ENCODE assay signal across 11 cellular contexts in genomic region chr10:19638873-19639233, GRCh38.
DNase-seq lines count a peak whose midpoint lies in the region; ATAC-seq and TF ChIP-seq lines count a peak whose summit lies in the region.
"Had no signal": no experiment of that assay in that cellular context is flagged by ENCODE, and none has a peak within 500 bp of the region (broad histone marks: within the 10 kb centered on the region; RNA-seq: fewer than 3 reads in every experiment).

No MANE protein-coding gene starts in this region.

- no peak overlapping the region for H3K4me3 ChIP-seq in Caco-2 (ENCODE audit: low read depth, low read length)
- peak overlapping the region; percentile 16 for H3K4me3 ChIP-seq in SJSA1
- H3K4me3 ChIP-seq in rectal smooth muscle tissue (ENCODE audit: low read length) = no peak overlapping the region

- ATAC-seq in left cardiac atrium (peak; percentile 41 to 42), HG02840 (IDR thresholded peaks at IDR 0.05; ENCODE audit: low FRiP score, unreplicated experiment) (no peak)
- ATAC-seq: T-helper 17 cell had no signal

- peaks cover 4% of the 10 kb centered on the region; the same call in 1 of the 2 replicates for H3K4me1 ChIP-seq in Caco-2
- peaks cover 9% of the 10 kb centered on the region for H3K4me1 ChIP-seq in SJSA1 (replicated peaks)
- H3K4me1 ChIP-seq in rectal smooth muscle tissue (ENCODE audit: control insufficient read depth, insufficient read depth, low read length) = no peaks in the 10 kb centered on the region

- H3K9me3 ChIP-seq in Caco-2 = no peaks in the 10 kb centered on the region
- no peaks in the 10 kb centered on the region for H3K9me3 ChIP-seq in SJSA1 (replicated peaks)

- intact Hi-C loops in Caco-2 (cut with micrococcal nuclease; ENCODE audit: unreplicated experiment) = loop anchor here (2.0 kb wide), 1 partner anchor 150 kb away; no protein-coding TSS in a partner anchor
- intact Hi-C loops in left cardiac atrium (cut with DNase I) = no loop called here

- CTCF ChIA-PET in Caco-2 (lab: Charles Lee) = no interaction called here

- H3K36me3 Mint-ChIP-seq in Caco-2 (ENCODE audit: insufficient read depth, unreplicated experiment) = no peaks in the 10 kb centered on the region

- POLR2A ChIA-PET in Caco-2 (lab: Charles Lee) = no interaction called here

- no peaks in the 10 kb centered on the region for H3K27me3 Mint-ChIP-seq in Caco-2 (ENCODE audit: insufficient read depth, unreplicated experiment)
- H3K27me3 Mint-ChIP-seq: T-helper 17 cell had no signal

- no peak overlapping the region for H3K9ac ChIP-seq in rectal smooth muscle tissue (ENCODE audit: low read length)

- no peaks in the 10 kb centered on the region for H3K9me3 Mint-ChIP-seq in Caco-2 (ENCODE audit: unreplicated experiment)

- H3K27ac Mint-ChIP-seq in Caco-2 (ENCODE audit: unreplicated experiment) = peak overlapping the region; percentile 62
- H3K27ac Mint-ChIP-seq: activated T-helper 2 cell treated with anti-CD3 and anti-CD28 coated beads, Interferon-gamma antibody, Interleukin-2, Interleukin-4, amounts not matched to agents 10 μg/mL and 5 μg/mL and 100 μg/mL, durations not matched to agents 14 hours and 24 hours and 36 hours; T-helper 17 cell had no signal

- H3K36me3 ChIP-seq in Caco-2 (ENCODE audit: control insufficient read depth, insufficient read depth, low read length) (no peaks in the 10 kb centered on the region), SJSA1 (no peaks in the 10 kb centered on the region), rectal smooth muscle tissue (ENCODE audit: control insufficient read depth, insufficient read depth, low read length) (no peaks in the 10 kb centered on the region)

- DNase-seq in Caco-2 (no peak), SJSA1 (ENCODE audit: low read depth in 1 of 2, low spot score in 2 of 2) (no peak), left cardiac atrium (no peak), CD1c-positive myeloid dendritic cell (ENCODE audit: extremely low spot score) (no peak), anterior cingulate cortex (lab: John Stamatoyannopoulos, UW) (no peak), NCI-H748 (lab: John Stamatoyannopoulos, UW; ENCODE audit: unreplicated experiment) (no peak)
- DNase-seq: effector memory CD4-positive, alpha-beta T cell; T-helper 17 cell had no signal

- no peak for TF ChIP-seq CTCF in Caco-2 (IDR thresholded peaks at IDR 0.05; ENCODE audit: insufficient read depth in 1 of 2, low read depth in 1 of 2, low read length in 1 of 2, severe bottlenecking in 1 of 2, unreplicated experiment in 1 of 2)

- peaks cover 14% of the 10 kb centered on the region for H3K4me1 Mint-ChIP-seq in Caco-2 (ENCODE audit: low read depth, unreplicated experiment)

- H3K4me3 Mint-ChIP-seq in Caco-2 (ENCODE audit: unreplicated experiment) = no peak overlapping the region
- H3K4me3 Mint-ChIP-seq: T-helper 17 cell had no signal

- no peaks in the 10 kb centered on the region for H3K27me3 ChIP-seq in Caco-2 (replicated peaks; ENCODE audit: control insufficient read depth, insufficient read depth, low read length)
- no peaks in the 10 kb centered on the region for H3K27me3 ChIP-seq in SJSA1 (replicated peaks)
- H3K27me3 ChIP-seq in rectal smooth muscle tissue (ENCODE audit: control insufficient read depth, insufficient read depth, low read length) = no peaks in the 10 kb centered on the region

- no TSS peak for BruUV-seq in Caco-2 (replicated peaks; lab: Mats Ljungman, UMichigan)

- H3K27ac ChIP-seq in SJSA1 = peak overlapping the region; percentile 44
- H3K27ac ChIP-seq in rectal smooth muscle tissue (ENCODE audit: low read depth, low read length) = peak overlapping the region; percentile 27
